ENCODE assay signal across 15 cellular contexts in genomic region chr16:82197540-82198240, GRCh38. TPM values are rescaled to one million over a fixed set of nuclear protein-coding genes. Genes with fewer than 3 reads are reported as not detected.
A peak's percentile ranks its signal among the peaks of the same experiment; 100 is the strongest.
DNase-seq lines count a peak whose midpoint lies in the region; ATAC-seq and TF ChIP-seq lines count a peak whose summit lies in the region.
"Had no signal": no experiment of that assay in that cellular context is flagged by ENCODE, and none has a peak within 500 bp of the region (broad histone marks: within the 10 kb centered on the region; RNA-seq: fewer than 3 reads in every experiment).

No MANE protein-coding gene starts in this region.

- no peaks in the 10 kb centered on the region for H3K36me3 Mint-ChIP-seq in dendritic cell treated with granulocyte-macrophage colony-stimulating factor and Interleukin-4, amounts not matched to agents 40 ng/mL and 50 ng/mL, for 4 days (ENCODE audit: low read depth)

- intact Hi-C loops in dendritic cell treated with granulocyte-macrophage colony-stimulating factor and Interleukin-4, amounts not matched to agents 40 ng/mL and 50 ng/mL, for 4 days (cut with micrococcal nuclease), result no loop called here
- intact Hi-C loops in lower lobe of right lung (cut with DNase I), result no loop called here

- H3K27me3 Mint-ChIP-seq in dendritic cell treated with granulocyte-macrophage colony-stimulating factor and Interleukin-4, amounts not matched to agents 40 ng/mL and 50 ng/mL, for 4 days, result no peaks in the 10 kb centered on the region

- ATAC-seq in RWPE2 (ENCODE audit: low read depth) (peak; percentile 68), lower lobe of right lung (peak; percentile 20 to 52), HG03442 (IDR thresholded peaks at IDR 0.05; ENCODE audit: unreplicated experiment) (no peak)
- ATAC-seq: K562 had no signal

- H3K9me3 Mint-ChIP-seq in dendritic cell treated with granulocyte-macrophage colony-stimulating factor and Interleukin-4, amounts not matched to agents 40 ng/mL and 50 ng/mL, for 4 days, result peaks cover 9% of the 10 kb centered on the region

- no peaks in the 10 kb centered on the region for H3K36me3 ChIP-seq in RWPE2 (ENCODE audit: low read depth)
- no peaks in the 10 kb centered on the region for H3K36me3 ChIP-seq in lower lobe of right lung
- H3K36me3 ChIP-seq: SJSA1 had no signal

- no peaks in the 10 kb centered on the region for H3K9me3 ChIP-seq in RWPE2 (ENCODE audit: severe bottlenecking)
- H3K9me3 ChIP-seq in lower lobe of right lung, result no peaks in the 10 kb centered on the region
- H3K9me3 ChIP-seq: SJSA1 had no signal

- peaks cover 68% of the 10 kb centered on the region for H3K4me1 Mint-ChIP-seq in dendritic cell treated with granulocyte-macrophage colony-stimulating factor and Interleukin-4, amounts not matched to agents 40 ng/mL and 50 ng/mL, for 4 days (ENCODE audit: low read depth)

- in situ Hi-C loops in GM13976 (cut with MboI; ENCODE audit: low sequenced_read_pairs, unreplicated experiment), result no loop called here

- H3K27ac ChIP-seq in C4-2B, result peak overlapping the region; percentile 77
- peak overlapping the region; percentile 35 for H3K27ac ChIP-seq in RWPE2 (ENCODE audit: poor library complexity, severe bottlenecking)
- no peak overlapping the region for H3K27ac ChIP-seq in lower lobe of right lung
- H3K27ac ChIP-seq: 22Rv1, SJSA1 had no signal

- TF ChIP-seq CTCF in C4-2B (conservative IDR thresholded peaks at IDR 0.05) (no peak), RWPE2 (IDR thresholded peaks at IDR 0.05; ENCODE audit: poor library complexity, severe bottlenecking) (no peak), lower lobe of right lung (IDR thresholded peaks at IDR 0.05) (no peak), foreskin fibroblast (IDR thresholded peaks at IDR 0.05; ENCODE audit: low read depth, low read length) (no peak), GM13976 (IDR thresholded peaks at IDR 0.05; ENCODE audit: borderline replicate concordance, control extremely low read depth, extremely low read depth, insufficient read depth, missing control alignments) (no peak)

- H3K4me3 ChIP-seq in RWPE2 (ENCODE audit: severe bottlenecking) (no peak overlapping the region), lower lobe of right lung (no peak overlapping the region), foreskin fibroblast (ENCODE audit: low read depth in 1 of 2, low read length in 2 of 2) (no peak overlapping the region)
- H3K4me3 ChIP-seq: K562, SJSA1 had no signal

- H3K27ac Mint-ChIP-seq in dendritic cell treated with granulocyte-macrophage colony-stimulating factor and Interleukin-4, amounts not matched to agents 40 ng/mL and 50 ng/mL, for 4 days, result peak overlapping the region; percentile 46

- H3K27me3 ChIP-seq in RWPE2 (ENCODE audit: insufficient read depth, poor library complexity, severe bottlenecking) (no peaks in the 10 kb centered on the region), lower lobe of right lung (ENCODE audit: low read depth) (no peaks in the 10 kb centered on the region)
- H3K27me3 ChIP-seq: SJSA1 had no signal

- no peak overlapping the region for H3K4me3 Mint-ChIP-seq in dendritic cell treated with granulocyte-macrophage colony-stimulating factor and Interleukin-4, amounts not matched to agents 40 ng/mL and 50 ng/mL, for 4 days

- peaks cover 21% of the 10 kb centered on the region for H3K4me1 ChIP-seq in RWPE2 (ENCODE audit: insufficient read depth, poor library complexity, severe bottlenecking)
- peaks cover 5% of the 10 kb centered on the region for H3K4me1 ChIP-seq in lower lobe of right lung

- DNase-seq in RWPE2 (ENCODE audit: low spot score), result no peak
- no peak for DNase-seq in lower lobe of right lung
- no peak for DNase-seq in foreskin fibroblast
- DNase-seq in GM13976 (ENCODE audit: low spot score), result no peak
- DNase-seq in NCI-H446 treated with DMSO at 0.1 percent for 48 hours (lab: John Stamatoyannopoulos, UW), result no peak
- DNase-seq: NCI-H1048, NCI-H146, NCI-H2081 treated with DMSO at 0.1 percent for 48 hours, RPMI8226 had no signal

RNA-seq across cellular contexts. Expression of gene MPHOSPH6, which starts 27.7 kb away (rescaled TPM):
- 24.3 TPM for total RNA-seq in lower lobe of right lung
